Comparison of ENCODE assay signal across 23 cellular contexts in genomic region chr6:82083646-82084045, GRCh38.
DNase-seq lines count a peak whose midpoint lies in the region; ATAC-seq, FAIRE-seq and TF ChIP-seq lines count a peak whose summit lies in the region.
"Had no signal": no experiment of that assay in that cellular context is flagged by ENCODE, and none has a peak within 500 bp of the region (broad histone marks: within the 10 kb centered on the region; RNA-seq: fewer than 3 reads in every experiment).

No MANE protein-coding gene starts in this region.

- BruUV-seq in HepG2 (replicated peaks; lab: Mats Ljungman, UMichigan), result no TSS peak

- H3K79me2 ChIP-seq in HepG2 (ENCODE audit: insufficient read depth, low read length), result peaks cover 2% of the 10 kb centered on the region

- TF ChIP-seq RAD21 in HepG2 (CRISPR knock-in tag; IDR thresholded peaks at IDR 0.05), result no peak

- H3K4me2 ChIP-seq in HepG2 (ENCODE audit: low read depth, low read length), result peak overlapping the region; percentile 48
- H3K4me2 ChIP-seq: BLaER1 had no signal

- no peaks in the 10 kb centered on the region for H3K27me3 ChIP-seq in HepG2 (ENCODE audit: control insufficient read depth in 1 of 2, insufficient read depth in 2 of 2, low read length in 2 of 2)
- H3K27me3 ChIP-seq in right lobe of liver, result no peaks in the 10 kb centered on the region
- H3K27me3 ChIP-seq: BLaER1, SJCRH30 had no signal

- H3K4me1 ChIP-seq in HepG2 (ENCODE audit: insufficient read depth, low read length) (peaks cover 84% of the 10 kb centered on the region), right lobe of liver (no peaks in the 10 kb centered on the region)
- H3K4me1 ChIP-seq: BLaER1, HAP-1 had no signal

- no peak for FAIRE-seq in HepG2 (lab: Jason Lieb, UNC)

- POLR2A ChIA-PET in HepG2 (lab: Yijun Ruan, JAX), result interaction anchor here (2.5 kb wide), 1 partner anchor 11 kb away, joined by 17 read pairs; no protein-coding TSS in a partner anchor

- H4K20me1 ChIP-seq in HepG2 (ENCODE audit: insufficient read depth, low read length), result no peaks in the 10 kb centered on the region
- H4K20me1 ChIP-seq: BLaER1 had no signal

- H3K4me3 ChIP-seq in HepG2 (replicated peaks in 1 of 3; ENCODE audit: insufficient read depth in 1 of 3, low read depth in 2 of 3, low read length in 3 of 3) (no peak overlapping the region; a peak in 1 of 6 replicates), right lobe of liver (no peak overlapping the region), foreskin fibroblast (ENCODE audit: low read depth in 1 of 2, low read length in 2 of 2) (no peak overlapping the region)
- H3K4me3 ChIP-seq: BLaER1, HAP-1, SJCRH30 had no signal

- 91% methylated on average over 1 of the region's 1 CpG for WGBS in HepG2 (ENCODE audit: low lambda C conversion rate)
- whole genome bisulfite sequencing in right lobe of liver (ENCODE audit: insufficient coverage, low coverage, low lambda C conversion rate, missing lambda C conversion rate), result 85% methylated on average over 1 of the region's 1 CpG

- CTCF ChIA-PET in HepG2 (lab: Yijun Ruan, JAX; ENCODE audit: low intra/inter-chr PET ratio, low total read pairs), result no interaction called here

- peak overlapping the region; percentile 79 for H3K27ac ChIP-seq in HepG2 (ENCODE audit: extremely low read length, insufficient read depth, low read length)
- no peak overlapping the region for H3K27ac ChIP-seq in right lobe of liver
- H3K27ac ChIP-seq: BLaER1, SJCRH30 had no signal

- TF ChIP-seq POLR2A in HepG2 (IDR thresholded peaks at IDR 0.05; ENCODE audit: insufficient read depth in 1 of 2, low read depth in 2 of 2, low read length in 2 of 2) (no peak), right lobe of liver (IDR thresholded peaks at IDR 0.05) (no peak)

- intact Hi-C loops in HepG2 (cut with micrococcal nuclease; ENCODE audit: unreplicated experiment), result loop anchor here (2.0 to 10.0 kb wide), 4 partner anchors 94 to 331 kb away; partner anchors contain the start of genes IBTK and TENT5A
- intact Hi-C loops in right lobe of liver (cut with DNase I), result no loop called here

- in situ Hi-C loops in HepG2 (cut with HindIII; ENCODE audit: extremely low pct_ligation_motif_present, low pct_unique_long_range_greater_than_20kb), result no loop called here

- TF ChIP-seq CTCF in HepG2 (CRISPR knock-in tag; IDR thresholded peaks at IDR 0.05), result no peak
- no peak for TF ChIP-seq CTCF in right lobe of liver (IDR thresholded peaks at IDR 0.05)
- TF ChIP-seq CTCF in foreskin fibroblast (IDR thresholded peaks at IDR 0.05; ENCODE audit: low read depth, low read length), result no peak

- DNase-seq in HepG2 (ENCODE audit: low spot score), result no peak
- no peak for DNase-seq in right lobe of liver
- DNase-seq in fibroblast of gingiva (ENCODE audit: low read depth), result peak; percentile 55
- peak; percentile 29 to 54 for DNase-seq in foreskin fibroblast
- no peak for DNase-seq in NCI-H1105 (lab: John Stamatoyannopoulos, UW)
- DNase-seq in OCI-M2 (lab: John Stamatoyannopoulos, UW; ENCODE audit: unreplicated experiment), result no peak
- DNase-seq in T1000 (lab: John Stamatoyannopoulos, UW), result no peak
- DNase-seq: 8988T; CD4-positive, CD25-positive, alpha-beta regulatory T cell; DND-41; GOT3; HFFc6; NCI-H1092 treated with DMSO at 0.1 percent for 48 hours; NCI-H1436 treated with DMSO at 0.1 percent for 48 hours; NCI-H2107; NCI-H524 treated with DMSO at 0.1 percent for 48 hours; NCI-H774; PC-3; SJCRH30 had no signal

- no peak for TF ChIP-seq EP300 in HepG2 (IDR thresholded peaks at IDR 0.05; ENCODE audit: low read depth in 2 of 2, low read length in 2 of 2)
- TF ChIP-seq EP300 in HepG2 (CRISPR knock-in tag; IDR thresholded peaks at IDR 0.05; ENCODE audit: borderline replicate concordance), result no peak

- H3K9ac ChIP-seq in HepG2 (ENCODE audit: insufficient read depth, low read depth, low read length), result peak overlapping the region; percentile 34; the same call in 1 of the 2 replicates
- H3K9ac ChIP-seq: BLaER1 had no signal

- H3K36me3 ChIP-seq in HepG2 (replicated peaks in 1 of 2; ENCODE audit: control insufficient read depth in 1 of 2, insufficient read depth in 2 of 2, low read length in 2 of 2), result no peaks in the 10 kb centered on the region
- H3K36me3 ChIP-seq in right lobe of liver, result no peaks in the 10 kb centered on the region
- H3K36me3 ChIP-seq: BLaER1, HAP-1, SJCRH30 had no signal

- H3K9me3 ChIP-seq in HepG2 (ENCODE audit: low read length), result no peaks in the 10 kb centered on the region
- H3K9me3 ChIP-seq in right lobe of liver, result no peaks in the 10 kb centered on the region
- H3K9me3 ChIP-seq: BLaER1, HAP-1, SJCRH30 had no signal

- ATAC-seq in HepG2 (no peak), right lobe of liver (no peak)
- ATAC-seq: PC-3, Right ventricle myocardium inferior, SK-N-SH treated with all-trans-retinoic acid at 6 μM for 48 hours had no signal

- no peak overlapping the region for H2AFZ ChIP-seq in HepG2 (ENCODE audit: low read length)

TF ChIP-seq in HepG2, 621 proteins besides CTCF, POLR2A, EP300 and RAD21 (continues in another document):
- TF ChIP-seq PRDM15 (CRISPR knock-in tag; IDR thresholded peaks at IDR 0.05) (no peak), ARID4A (CRISPR knock-in tag; IDR thresholded peaks at IDR 0.05; ENCODE audit: borderline replicate concordance) (no peak), HNRNPK (IDR thresholded peaks at IDR 0.05; ENCODE audit: low read depth, low read length, poor library complexity, severe bottlenecking) (no peak), BRD4 (CRISPR knock-in tag; IDR thresholded peaks at IDR 0.05) (no peak), DPF2 (CRISPR knock-in tag; IDR thresholded peaks at IDR 0.05; ENCODE audit: borderline replicate concordance, low read depth) (no peak)

Comparison
In these comparisons a context has a peak if more than half of its experiments do, and no peak if none do; other contexts are left out.
1. DNase-seq: peak in fibroblast of gingiva (single experiment) and foreskin fibroblast (2 of 2); none in HepG2 (single experiment), right lobe of liver (0 of 3), NCI-H1105 (single experiment), OCI-M2 (single experiment) and T1000 (single experiment).